In the genomic region with DNA sequence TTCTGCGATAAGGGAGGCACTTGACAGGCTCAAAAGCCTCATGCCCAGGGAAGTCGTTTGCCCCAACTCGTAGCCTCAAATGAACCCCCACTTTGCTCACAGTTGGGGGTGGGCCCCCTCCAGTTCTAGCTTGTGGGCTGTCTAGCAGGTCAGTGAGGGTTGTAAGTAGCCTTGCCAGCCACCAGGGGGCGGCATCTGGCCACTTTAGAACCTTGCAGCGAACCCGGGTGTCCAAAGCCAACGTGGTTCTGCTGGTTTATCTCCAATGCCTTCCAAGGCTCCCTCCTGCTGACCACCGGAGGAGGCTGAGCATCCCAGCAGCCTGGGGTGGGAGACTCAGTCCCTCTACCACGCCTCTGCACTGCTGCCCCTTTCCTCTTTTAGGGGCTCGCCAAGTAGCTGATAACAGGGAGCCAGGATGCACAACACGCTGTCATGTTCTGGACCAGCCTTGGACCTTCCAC, we compare ENCODE assay signal across 8 cellular contexts. TPM values are rescaled to one million over a fixed set of nuclear protein-coding genes. Genes with fewer than 3 reads are reported as not detected.
A peak's percentile ranks its signal among the peaks of the same experiment; 100 is the strongest.
DNase-seq lines count a peak whose midpoint lies in the region; ATAC-seq and TF ChIP-seq lines count a peak whose summit lies in the region.

No MANE protein-coding gene starts in this region.

- H3K36me3 Mint-ChIP-seq in neural crest cell (ENCODE audit: low read depth), result no peaks in the 10 kb centered on the region

- H3K4me1 Mint-ChIP-seq in neural crest cell, result peaks cover 9% of the 10 kb centered on the region

- H3K4me3 ChIP-seq in A673 (ENCODE audit: low read depth, low read length, poor library complexity, severe bottlenecking) (no peak overlapping the region), OCI-LY3 (ENCODE audit: low read length) (peak overlapping the region; percentile 87)

- no peak overlapping the region for H3K27ac ChIP-seq in A673 (ENCODE audit: low read depth, low read length, poor library complexity, severe bottlenecking)
- no peak overlapping the region for H3K27ac ChIP-seq in OCI-LY3 (ENCODE audit: low read length)

- peak overlapping the region; percentile 96 for H2AFZ ChIP-seq in OCI-LY3 (ENCODE audit: low read depth, low read length)

- CTCF ChIA-PET in A673 (lab: Charles Lee), result interaction anchor here (0.6 to 1.3 kb wide), 4 partner anchors 9 to 291 kb away, joined by 3 to 6 read pairs (median 4); a partner anchor contains a TSS

- peak overlapping the region; percentile 37 for H3K9ac ChIP-seq in OCI-LY3 (ENCODE audit: low read length)

- H3K27ac Mint-ChIP-seq in neural crest cell (ENCODE audit: unreplicated experiment), result no peak overlapping the region

- BruUV-seq in A673 (replicated peaks; lab: Mats Ljungman, UMichigan), result no TSS peak

- peak overlapping the region; percentile 100 for H3K4me2 ChIP-seq in OCI-LY3 (ENCODE audit: low read length)

- H3K79me2 ChIP-seq in OCI-LY3 (ENCODE audit: low read length), result no peaks in the 10 kb centered on the region

- H4K20me1 ChIP-seq in OCI-LY3 (ENCODE audit: insufficient read depth, low read length), result no peaks in the 10 kb centered on the region

- H3K27me3 ChIP-seq in A673 (replicated peaks; ENCODE audit: insufficient read depth, low read depth, low read length, poor library complexity), result no peaks in the 10 kb centered on the region
- peaks cover 15% of the 10 kb centered on the region; the same call in 1 of the 2 replicates for H3K27me3 ChIP-seq in OCI-LY3 (ENCODE audit: low read depth, low read length)

- POLR2A ChIA-PET in A673 (lab: Charles Lee; ENCODE audit: low non-redundant PET), result no interaction called here

- no peaks in the 10 kb centered on the region for H3K9me3 Mint-ChIP-seq in neural crest cell

- H3K9me3 ChIP-seq in A673 (ENCODE audit: low read depth, low read length, poor library complexity, severe bottlenecking), result no peaks in the 10 kb centered on the region
- H3K9me3 ChIP-seq in OCI-LY3 (ENCODE audit: insufficient read depth, low read length), result no peaks in the 10 kb centered on the region

- no peak overlapping the region for H3K4me3 Mint-ChIP-seq in neural crest cell

- H3K4me1 ChIP-seq in A673 (ENCODE audit: insufficient read depth, low read length, poor library complexity, severe bottlenecking), result no peaks in the 10 kb centered on the region
- peaks cover 7% of the 10 kb centered on the region for H3K4me1 ChIP-seq in OCI-LY3 (ENCODE audit: low read length)

- TF ChIP-seq CTCF in A673 (conservative IDR thresholded peaks at IDR 0.05; ENCODE audit: low read depth, low read length), result peak; percentile 93
- peak; percentile 95 for TF ChIP-seq CTCF in OCI-LY3 (IDR thresholded peaks at IDR 0.05; ENCODE audit: low read depth, low read length)
- TF ChIP-seq CTCF in neural crest cell (conservative IDR thresholded peaks at IDR 0.05), result peak; percentile 93

- H3K36me3 ChIP-seq in A673 (ENCODE audit: insufficient read depth, low read length, poor library complexity, severe bottlenecking) (no peaks in the 10 kb centered on the region), OCI-LY3 (replicated peaks; ENCODE audit: low read depth, low read length) (no peaks in the 10 kb centered on the region)

- peaks cover 15% of the 10 kb centered on the region for H3K27me3 Mint-ChIP-seq in neural crest cell (ENCODE audit: low read depth)

- ATAC-seq in GM18511 (IDR thresholded peaks at IDR 0.05; ENCODE audit: unreplicated experiment) (peak; percentile 70), HG03565 (IDR thresholded peaks at IDR 0.05; ENCODE audit: unreplicated experiment) (peak; percentile 57)
- peak; percentile 91 for ATAC-seq in stimulated activated naive CD8-positive, alpha-beta T cell treated with anti-CD3 and anti-CD28 coated beads, Interleukin-15, Interleukin-2, amounts not matched to agents 100 U/mL and 50 U/mL, for 24 hours

- intact Hi-C loops in A673 (cut with micrococcal nuclease; ENCODE audit: unreplicated experiment), result loop anchor here (1.0 kb wide), 1 partner anchor 88 kb away; no protein-coding TSS in a partner anchor

- peak; percentile 78 for DNase-seq in A673 (ENCODE audit: low spot score)
- peak; percentile 77 for DNase-seq in activated T-cell treated with anti-CD3 and anti-CD28 coated beads, Interleukin-2, amount 50 U/mL, for 1 hour
- DNase-seq in fibroblast of peridontal ligament (ENCODE audit: extremely low read depth), result peak; percentile 77
- DNase-seq in neural crest cell (ENCODE audit: low read depth, low spot score), result peak; percentile 69
- peak; percentile 81 for DNase-seq in stimulated activated naive CD8-positive, alpha-beta T cell treated with anti-CD3 and anti-CD28 coated beads, Interleukin-15, Interleukin-2, amounts not matched to agents 100 U/mL and 50 U/mL, for 24 hours

RNA-seq across cellular contexts. Expression of a gene that starts 9.2 kb away (rescaled TPM):
- total RNA-seq in A673 (2021) (31.2 and 35.2 TPM in 2 replicates), neural crest cell (29.6 and 29.7 TPM in 2 replicates)

RNA-seq across cellular contexts. Expression of a gene that starts 43.0 kb away (rescaled TPM):
- total RNA-seq in A673 (2021) (75.5 and 91.3 TPM in 2 replicates), neural crest cell (60.9 and 62.0 TPM in 2 replicates)
